In genomic region chr3:150203273-150203672, GRCh38 we compare ENCODE assay signal across 18 cellular contexts.
"Had no signal": no experiment of that assay in that cellular context is flagged by ENCODE, and none has a peak within 500 bp of the region (broad histone marks: within the 10 kb centered on the region; RNA-seq: fewer than 3 reads in every experiment).

No MANE protein-coding gene starts in this region.

- H3K27ac ChIP-seq: colonic mucosa, esophagus squamous epithelium, foreskin keratinocyte, ovary, thoracic aorta, upper lobe of right lung had no signal

- ATAC-seq: activated CD8-positive, alpha-beta T cell treated with anti-CD3 and anti-CD28 coated beads for 36 hours; activated T-cell treated with anti-CD3 and anti-CD28 coated beads, Interleukin-2, amount 50 U/mL, for 4 hours; foreskin keratinocyte; upper lobe of right lung had no signal

- H3K27me3 ChIP-seq: colonic mucosa, ovary, upper lobe of right lung had no signal

- H3K36me3 Mint-ChIP-seq: activated naive CD4-positive, alpha-beta T cell treated with anti-CD3 and anti-CD28 coated beads, Interleukin-2, amount 50 U/mL, for 24 hours had no signal

- H3K4me1 ChIP-seq: colonic mucosa, esophagus squamous epithelium, foreskin keratinocyte, upper lobe of right lung had no signal

- H3K9me3 Mint-ChIP-seq: activated B cell treated with CpG ODN at 0.5 μM for 24 hours; activated CD8-positive, alpha-beta T cell treated with anti-CD3 and anti-CD28 coated beads for 36 hours; activated naive CD4-positive, alpha-beta T cell treated with anti-CD3 and anti-CD28 coated beads, Interleukin-2, amount 50 U/mL, for 24 hours; activated T-cell treated with anti-CD3 and anti-CD28 coated beads, Interleukin-2, amount 50 U/mL, for 4 hours had no signal

- H3K4me3 Mint-ChIP-seq: activated B cell treated with CpG ODN at 0.5 μM for 24 hours; activated CD8-positive, alpha-beta T cell treated with anti-CD3 and anti-CD28 coated beads for 36 hours; activated naive CD4-positive, alpha-beta T cell treated with anti-CD3 and anti-CD28 coated beads, Interleukin-2, amount 50 U/mL, for 24 hours; activated T-cell treated with anti-CD3 and anti-CD28 coated beads, Interleukin-2, amount 50 U/mL, for 4 hours had no signal

- H3K9me3 ChIP-seq: colonic mucosa, esophagus squamous epithelium, ovary, upper lobe of right lung had no signal

- H3K4me1 Mint-ChIP-seq: activated B cell treated with CpG ODN at 0.5 μM for 24 hours; activated naive CD4-positive, alpha-beta T cell treated with anti-CD3 and anti-CD28 coated beads, Interleukin-2, amount 50 U/mL, for 24 hours had no signal

- H3K36me3 ChIP-seq: colonic mucosa, esophagus squamous epithelium, ovary, thoracic aorta, upper lobe of right lung had no signal

- H3K27ac Mint-ChIP-seq: activated B cell treated with CpG ODN at 0.5 μM for 24 hours; activated CD8-positive, alpha-beta T cell treated with anti-CD3 and anti-CD28 coated beads for 36 hours; activated naive CD4-positive, alpha-beta T cell treated with anti-CD3 and anti-CD28 coated beads, Interleukin-2, amount 50 U/mL, for 24 hours had no signal

- DNase-seq: activated B cell treated with CpG ODN at 0.5 μM for 24 hours; activated CD4-positive, alpha-beta T cell treated with anti-CD3 and anti-CD28 coated beads for 48 hours; activated CD8-positive, alpha-beta T cell treated with anti-CD3 and anti-CD28 coated beads for 36 hours; activated effector memory CD4-positive, alpha-beta T cell treated with anti-CD3 and anti-CD28 coated beads, Interleukin-2, amount 50 U/mL, for 16 hours; activated T-cell treated with anti-CD3 and anti-CD28 coated beads, Interleukin-2, amount 50 U/mL, for 4 hours; amniotic stem cell; central memory CD4-positive, alpha-beta T cell; colonic mucosa; esophagus squamous epithelium; foreskin keratinocyte; glutamatergic neuron; midbrain; ovary; stimulated activated CD4-positive, alpha-beta T cell treated with anti-CD3 and anti-CD28 coated beads, Interleukin-2, amount 100 ng/mL, for 24 hours; upper lobe of right lung had no signal

- FAIRE-seq: TTC549 had no signal

- H3K4me3 ChIP-seq: colonic mucosa, esophagus squamous epithelium, ovary, thoracic aorta, upper lobe of right lung had no signal
